ENCODE assay signal across 15 cellular contexts in genomic region chr17:62870581-62870964, GRCh38.
A peak's percentile ranks its signal among the peaks of the same experiment; 100 is the strongest.
DNase-seq lines count a peak whose midpoint lies in the region; ATAC-seq, FAIRE-seq and TF ChIP-seq lines count a peak whose summit lies in the region.
"Had no signal": no experiment of that assay in that cellular context is flagged by ENCODE, and none has a peak within 500 bp of the region (broad histone marks: within the 10 kb centered on the region; RNA-seq: fewer than 3 reads in every experiment).

No MANE protein-coding gene starts in this region.

- H3K27ac Mint-ChIP-seq in neural crest cell (ENCODE audit: unreplicated experiment): peak overlapping the region; percentile 72
- no peak overlapping the region for H3K27ac Mint-ChIP-seq in naive thymus-derived CD8-positive, alpha-beta T cell
- H3K27ac Mint-ChIP-seq: activated naive CD4-positive, alpha-beta T cell treated with anti-CD3 and anti-CD28 coated beads, Interleukin-2, amount 10 ng/mL, durations not matched to agents 7 days and 5 days; T-helper 1 cell treated with Interleukin-12 subunit alpha and Interleukin-12 subunit beta and Interleukin-4 antibody, amounts not matched to agents 30 μg/mL and 1 μg/mL, for 36 hours had no signal

- TF ChIP-seq RAD21 in H1 (IDR thresholded peaks at IDR 0.05 in 1 of 2, conservative IDR thresholded peaks at IDR 0.05 in 1 of 2; ENCODE audit: low read depth in 2 of 2, low read length in 2 of 2): peak in 1 of 2 experiments; percentile 16; a peak in 1 of 4 replicates

- no peak overlapping the region for H2BK15ac ChIP-seq in H1 (ENCODE audit: low read length)

- no peaks in the 10 kb centered on the region; the same call in 1 of the 2 replicates for H3K23me2 ChIP-seq in H1 (ENCODE audit: low read depth, low read length)

- peak; percentile 81 for DNase-seq in DMS 273 treated with DMSO at 0.1 percent for 48 hours (lab: John Stamatoyannopoulos, UW)
- DNase-seq in NCI-H1694 treated with DMSO at 0.1 percent for 48 hours (lab: John Stamatoyannopoulos, UW): peak; percentile 74
- DNase-seq in H1 (ENCODE audit: low read depth in 1 of 2, low spot score in 2 of 2): peak in 1 of 2 experiments; percentile 49
- no peak for DNase-seq in neural crest cell (ENCODE audit: low read depth, low spot score)
- no peak for DNase-seq in right cardiac atrium
- no peak for DNase-seq in naive thymus-derived CD8-positive, alpha-beta T cell
- DNase-seq in central memory CD4-positive, alpha-beta T cell: no peak
- DNase-seq: activated naive CD4-positive, alpha-beta T cell treated with anti-CD3 and anti-CD28 coated beads, Interleukin-2, amount 10 ng/mL, durations not matched to agents 7 days and 5 days; foreskin melanocyte; kidney had no signal

- no peak overlapping the region for H3K9ac ChIP-seq in H1 (replicated peaks in 1 of 4; ENCODE audit: extremely low read depth in 1 of 4, low read depth in 3 of 4, low read length in 3 of 4)

- intact Hi-C loops in right cardiac atrium (cut with DNase I): no loop called here

- H2AK5ac ChIP-seq in H1 (ENCODE audit: low read depth, low read length): no peak overlapping the region

- no peak for ATAC-seq in right cardiac atrium
- no peak for ATAC-seq in naive thymus-derived CD8-positive, alpha-beta T cell
- ATAC-seq in GM21723 (IDR thresholded peaks at IDR 0.05; ENCODE audit: unreplicated experiment): no peak

- H3K4me3 ChIP-seq in H1 (ENCODE audit: extremely low read depth in 1 of 4, insufficient read depth in 2 of 4, low read depth in 3 of 4, low read length in 4 of 4) (no peak overlapping the region), right cardiac atrium (ENCODE audit: low read length) (no peak overlapping the region)
- H3K4me3 ChIP-seq: GM12878, thoracic aorta had no signal

- WGBS in H1 (ENCODE audit: extremely low coverage in 1 of 2, insufficient coverage in 1 of 2, insufficient read length in 1 of 2, insufficient replicate concordance in 2 of 2, low coverage in 1 of 2, low lambda C conversion rate in 2 of 2, missing lambda C conversion rate in 1 of 2), 2 experiments: 39% methylated on average over 8 of the region's 8 CpGs; no CpG with 5 or more reads in 1 of the 2 experiments
- WGBS in right cardiac atrium: 53% methylated on average over 8 of the region's 8 CpGs

- H3K14ac ChIP-seq in H1 (ENCODE audit: insufficient read length): no peak overlapping the region

- POLR2A ChIA-PET in H1 (lab: Charles Lee; ENCODE audit: partially characterized antibody): no interaction called here
- POLR2A ChIA-PET in naive thymus-derived CD8-positive, alpha-beta T cell (lab: Charles Lee): interaction anchor here (0.6 kb wide), 1 partner anchor 131 kb away, joined by 3 read pairs; no protein-coding TSS in a partner anchor

- H4K8ac ChIP-seq in H1 (ENCODE audit: extremely low read depth, insufficient read depth, low read length): no peak overlapping the region

- no peak for TF ChIP-seq CTCF in H1 (IDR thresholded peaks at IDR 0.05; ENCODE audit: control extremely low read depth in 1 of 3, insufficient read depth in 1 of 3, low read depth in 1 of 3, low read length in 3 of 3)
- TF ChIP-seq CTCF in neural crest cell (conservative IDR thresholded peaks at IDR 0.05): no peak

- H3K56ac ChIP-seq in H1 (replicated peaks; ENCODE audit: insufficient read length, low read depth, low read length): no peak overlapping the region

- H3K27ac ChIP-seq in H1 (ENCODE audit: low read depth, low read length) (peak overlapping the region; percentile 62), right cardiac atrium (ENCODE audit: low read length) (no peak overlapping the region)

- no peak overlapping the region for H3K4ac ChIP-seq in H1 (replicated peaks; ENCODE audit: insufficient read length, low read depth, low read length)

- no peak overlapping the region for H2BK5ac ChIP-seq in H1 (ENCODE audit: low read depth, low read length)

- no peak overlapping the region for H2BK120ac ChIP-seq in H1 (replicated peaks; ENCODE audit: low read depth, low read length)

- no peaks in the 10 kb centered on the region for H4K20me1 ChIP-seq in H1 (replicated peaks in 1 of 2; ENCODE audit: control insufficient read depth in 1 of 2, insufficient read depth in 2 of 2, low read length in 2 of 2)

- peaks cover 4% of the 10 kb centered on the region for H3K9me3 Mint-ChIP-seq in neural crest cell
- no peaks in the 10 kb centered on the region for H3K9me3 Mint-ChIP-seq in naive thymus-derived CD8-positive, alpha-beta T cell
- H3K9me3 Mint-ChIP-seq: activated naive CD4-positive, alpha-beta T cell treated with anti-CD3 and anti-CD28 coated beads, Interleukin-2, amount 10 ng/mL, durations not matched to agents 7 days and 5 days; T-helper 1 cell treated with Interleukin-12 subunit alpha and Interleukin-12 subunit beta and Interleukin-4 antibody, amounts not matched to agents 30 μg/mL and 1 μg/mL, for 36 hours had no signal

- no peak for FAIRE-seq in H1 (lab: Jason Lieb, UNC)
- FAIRE-seq: bronchial epithelial cell, GM12878, kidney had no signal

- no peaks in the 10 kb centered on the region for H3K79me2 ChIP-seq in H1 (ENCODE audit: control insufficient read depth in 1 of 2, insufficient read depth in 2 of 2, low read length in 2 of 2)

- H3K4me1 ChIP-seq in H1 (replicated peaks in 1 of 4; ENCODE audit: control insufficient read depth in 3 of 4, insufficient read depth in 4 of 4, low read length in 3 of 4) (peaks cover 0 to 17% (median 7%) of the 10 kb centered on the region in 4 experiments; a peak in 5 of 7 replicates), right cardiac atrium (ENCODE audit: control insufficient read depth, insufficient read depth, low read length) (no peaks in the 10 kb centered on the region)

- H3K36me3 Mint-ChIP-seq in neural crest cell (ENCODE audit: low read depth): no peaks in the 10 kb centered on the region
- H3K36me3 Mint-ChIP-seq in naive thymus-derived CD8-positive, alpha-beta T cell: no peaks in the 10 kb centered on the region
- H3K36me3 Mint-ChIP-seq: activated naive CD4-positive, alpha-beta T cell treated with anti-CD3 and anti-CD28 coated beads, Interleukin-2, amount 10 ng/mL, durations not matched to agents 7 days and 5 days had no signal

- no peaks in the 10 kb centered on the region for H3K36me3 ChIP-seq in H1 (ENCODE audit: control insufficient read depth in 2 of 4, insufficient read depth in 4 of 4, low read length in 3 of 4)
- H3K36me3 ChIP-seq: thoracic aorta had no signal

- peaks cover 56% of the 10 kb centered on the region for H3K4me1 Mint-ChIP-seq in neural crest cell
- H3K4me1 Mint-ChIP-seq in naive thymus-derived CD8-positive, alpha-beta T cell: no peaks in the 10 kb centered on the region
- H3K4me1 Mint-ChIP-seq: activated naive CD4-positive, alpha-beta T cell treated with anti-CD3 and anti-CD28 coated beads, Interleukin-2, amount 10 ng/mL, durations not matched to agents 7 days and 5 days had no signal

- H3K27me3 ChIP-seq in H1 (replicated peaks in 1 of 4; ENCODE audit: control insufficient read depth in 3 of 4, extremely low read depth in 1 of 4, insufficient read depth in 3 of 4, low read length in 3 of 4) (no peaks in the 10 kb centered on the region), right cardiac atrium (ENCODE audit: control insufficient read depth, insufficient read depth) (no peaks in the 10 kb centered on the region)

- H4K91ac ChIP-seq in H1 (replicated peaks; ENCODE audit: insufficient read length, low read length): no peak overlapping the region

- H3K4me3 Mint-ChIP-seq in neural crest cell: peak overlapping the region; percentile 46
- no peak overlapping the region for H3K4me3 Mint-ChIP-seq in naive thymus-derived CD8-positive, alpha-beta T cell
- H3K4me3 Mint-ChIP-seq: activated naive CD4-positive, alpha-beta T cell treated with anti-CD3 and anti-CD28 coated beads, Interleukin-2, amount 10 ng/mL, durations not matched to agents 7 days and 5 days; T-helper 1 cell treated with Interleukin-12 subunit alpha and Interleukin-12 subunit beta and Interleukin-4 antibody, amounts not matched to agents 30 μg/mL and 1 μg/mL, for 36 hours had no signal

- H3K9me3 ChIP-seq in H1 (ENCODE audit: insufficient read depth in 2 of 2, low read depth in 1 of 2, low read length in 1 of 2): no peaks in the 10 kb centered on the region
- H3K9me3 ChIP-seq in right cardiac atrium (ENCODE audit: control insufficient read depth, low read length): no peaks in the 10 kb centered on the region
- H3K9me3 ChIP-seq: thoracic aorta had no signal

- no peaks in the 10 kb centered on the region for H3K79me1 ChIP-seq in H1 (ENCODE audit: low read depth, low read length)

- no peak overlapping the region for H3K23ac ChIP-seq in H1 (ENCODE audit: insufficient read length)

- no peak for TF ChIP-seq EP300 in H1 (IDR thresholded peaks at IDR 0.05; ENCODE audit: borderline replicate concordance in 1 of 2, low read depth in 2 of 2, low read length in 2 of 2)

- H4K5ac ChIP-seq in H1 (ENCODE audit: insufficient read length, low read depth, low read length): no peak overlapping the region

- TF ChIP-seq POLR2A in H1 (IDR thresholded peaks at IDR 0.05; ENCODE audit: control extremely low read depth in 1 of 2, low read depth in 2 of 2, low read length in 2 of 2): no peak

- peak overlapping the region; percentile 19; the same call in 1 of the 2 replicates for H2BK12ac ChIP-seq in H1 (ENCODE audit: low read depth, low read length)

- peak overlapping the region; percentile 15 to 59; a peak in 3 of 4 replicates for H3K4me2 ChIP-seq in H1 (ENCODE audit: insufficient read depth in 1 of 2, low read depth in 2 of 2, low read length in 2 of 2)

- H3K18ac ChIP-seq in H1 (ENCODE audit: extremely low read depth, low read length): no peak overlapping the region

- H3K27me3 Mint-ChIP-seq in neural crest cell (ENCODE audit: low read depth): no peaks in the 10 kb centered on the region
- H3K27me3 Mint-ChIP-seq in naive thymus-derived CD8-positive, alpha-beta T cell: peaks cover 14 to 33% (median 19%) of the 10 kb centered on the region in 5 donors

- CTCF ChIA-PET in H1 (lab: Charles Lee; ENCODE audit: partially characterized antibody): interaction anchor here (1.0 kb wide), 1 partner anchor 22 kb away, joined by 3 read pairs; no protein-coding TSS in a partner anchor

- H2BK20ac ChIP-seq in H1 (ENCODE audit: low read length): no peak overlapping the region

- peak overlapping the region; percentile 66; the same call in 1 of the 2 replicates for H2AFZ ChIP-seq in H1 (ENCODE audit: low read length)

TF ChIP-seq in H1, 55 proteins besides CTCF, POLR2A, EP300 and RAD21:
- TF ChIP-seq KDM5A (IDR thresholded peaks at IDR 0.05; ENCODE audit: low read length) (no peak), RBBP5 (IDR thresholded peaks at IDR 0.05; ENCODE audit: borderline replicate concordance, low read depth, low read length) (peak; percentile 36; the same call in 1 of the 2 replicates)
TF ChIP-seq in H1: peak in this region for 1.

Comparison
In these comparisons a context has a peak if more than half of its experiments do, and no peak if none do; other contexts are left out.
1. DNase-seq: peak in DMS 273 treated with DMSO at 0.1 percent for 48 hours (single experiment) and NCI-H1694 treated with DMSO at 0.1 percent for 48 hours (single experiment); none in neural crest cell (single experiment), right cardiac atrium (0 of 3), naive thymus-derived CD8-positive, alpha-beta T cell (0 of 10) and central memory CD4-positive, alpha-beta T cell (single experiment).